In genomic region chr19:10548746-10549276, GRCh38 we compare ENCODE assay signal across 2 cellular contexts.
TF ChIP-seq lines count a peak whose summit lies in the region.

No MANE protein-coding gene starts in this region.

TF ChIP-seq in IMR-90, 13 proteins besides CTCF, POLR2A, EP300 and RAD21:
- TF ChIP-seq MAZ (IDR thresholded peaks at IDR 0.05; ENCODE audit: borderline replicate concordance, low read depth, low read length) (no peak), SMC3 (IDR thresholded peaks at IDR 0.05; ENCODE audit: low read depth, low read length) (no peak), ELK1 (IDR thresholded peaks at IDR 0.05; ENCODE audit: borderline replicate concordance, low read depth, low read length) (no peak), USF2 (IDR thresholded peaks at IDR 0.05; ENCODE audit: low read depth, low read length) (no peak), CHD1 (IDR thresholded peaks at IDR 0.05; ENCODE audit: low read depth, low read length) (no peak), MAFK (IDR thresholded peaks at IDR 0.05; ENCODE audit: low read depth, low read length) (no peak)

TF ChIP-seq in K562, 482 proteins besides CTCF, POLR2A, EP300 and RAD21:
- TF ChIP-seq FOXJ2 (tag; IDR thresholded peaks at IDR 0.05) (no peak), ZNF121 (CRISPR knock-in tag; conservative IDR thresholded peaks at IDR 0.05) (no peak), THRA (IDR thresholded peaks at IDR 0.05) (no peak), E2F5 (CRISPR knock-in tag; IDR thresholded peaks at IDR 0.05) (no peak), RBFOX2 (IDR thresholded peaks at IDR 0.05; ENCODE audit: low read depth, low read length) (peak; percentile 52), RHOXF2B (CRISPR knock-in tag; conservative IDR thresholded peaks at IDR 0.05) (no peak), NEUROD1 (IDR thresholded peaks at IDR 0.05; ENCODE audit: borderline replicate concordance, low read depth, low read length, partially characterized antibody) (no peak), THRB (CRISPR knock-in tag; conservative IDR thresholded peaks at IDR 0.05) (no peak), HDAC8 (tag; IDR thresholded peaks at IDR 0.05) (no peak), GATAD2B (IDR thresholded peaks at IDR 0.05; ENCODE audit: borderline replicate concordance) (no peak), IRF1 (CRISPR knock-in tag; IDR thresholded peaks at IDR 0.05; ENCODE audit: borderline replicate concordance) (no peak), RFX7 (CRISPR knock-in tag; IDR thresholded peaks at IDR 0.05) (no peak), WHSC1 (IDR thresholded peaks at IDR 0.05; ENCODE audit: low read length) (no peak), ZBTB1 (CRISPR knock-in tag; IDR thresholded peaks at IDR 0.05; ENCODE audit: borderline replicate concordance, low read depth) (no peak), RBM25 (IDR thresholded peaks at IDR 0.05; ENCODE audit: low read depth, low read length, severe bottlenecking) (peak; percentile 42), POLR2G (IDR thresholded peaks at IDR 0.05; ENCODE audit: low read depth, low read length) (0 out of 2 replicates have a peak, but pooled peaks have one; percentile 45), ZFP36 (IDR thresholded peaks at IDR 0.05; ENCODE audit: low read depth, low read length, partially characterized antibody) (peak; percentile 84)
